ENCODE assay signal across 22 cellular contexts in the genomic region with DNA sequence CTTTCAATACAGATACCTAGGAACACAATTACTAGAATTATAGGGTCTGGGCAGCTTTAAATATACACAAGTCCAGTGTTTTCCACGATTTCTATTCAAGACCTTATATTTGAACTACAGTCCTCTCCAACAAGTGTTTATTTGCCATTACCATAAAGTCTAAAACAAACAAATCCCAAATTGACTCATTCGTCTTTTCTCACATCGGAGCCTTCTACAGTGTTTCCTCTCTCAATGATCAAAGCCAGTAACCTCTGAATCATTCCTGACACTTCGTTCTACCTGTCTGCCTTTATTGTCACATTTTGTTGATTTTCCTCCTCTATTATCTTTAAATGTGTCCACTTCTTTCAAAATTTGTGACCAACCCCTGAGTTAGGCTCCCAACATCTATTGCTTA.
A peak's percentile ranks its signal among the peaks of the same experiment; 100 is the strongest.
DNase-seq lines count a peak whose midpoint lies in the region; ATAC-seq, FAIRE-seq and TF ChIP-seq lines count a peak whose summit lies in the region.
"Had no signal": no experiment of that assay in that cellular context is flagged by ENCODE, and none has a peak within 500 bp of the region (broad histone marks: within the 10 kb centered on the region; RNA-seq: fewer than 3 reads in every experiment).

No MANE protein-coding gene starts in this region.

- no peak overlapping the region for H3K4me3 ChIP-seq in bronchial epithelial cell (ENCODE audit: low read depth, low read length)
- H3K4me3 ChIP-seq: BLaER1 had no signal

- peak; percentile 7 for DNase-seq in NCI-H345 (lab: John Stamatoyannopoulos, UW)
- DNase-seq in NCI-H345 treated with DMSO at 0.1 percent for 48 hours (lab: John Stamatoyannopoulos, UW; ENCODE audit: unreplicated experiment): no peak
- DNase-seq in NCI-H510A (lab: John Stamatoyannopoulos, UW): peak; percentile 14
- peak; percentile 71 for DNase-seq in bronchial epithelial cell (ENCODE audit: low read depth)
- no peak for DNase-seq in DMS79 treated with DMSO at 0.1 percent for 48 hours (lab: John Stamatoyannopoulos, UW)
- no peak for DNase-seq in glomerular visceral epithelial cell (ENCODE audit: extremely low spot score)
- no peak for DNase-seq in NCI-H1930 (lab: John Stamatoyannopoulos, UW)
- DNase-seq: ACHN; CD4-positive, alpha-beta T cell; COR-L47; H7; HFFc6; KBM-7; MM.1S; NCI-H1048; NCI-H1436 treated with DMSO at 0.1 percent for 48 hours; NCI-H2029; SIG-M5; SK-N-SH; T-helper 2 cell had no signal

- peaks cover 2% of the 10 kb centered on the region for H3K27me3 ChIP-seq in bronchial epithelial cell (ENCODE audit: control insufficient read depth, insufficient read depth, low read length)
- H3K27me3 ChIP-seq: BLaER1 had no signal

- no peak for ATAC-seq in GM21447 (IDR thresholded peaks at IDR 0.05; ENCODE audit: unreplicated experiment)

- H3K36me3 ChIP-seq in bronchial epithelial cell (ENCODE audit: control insufficient read depth, insufficient read depth, low read length): no peaks in the 10 kb centered on the region
- H3K36me3 ChIP-seq: BLaER1 had no signal

- TF ChIP-seq CTCF in bronchial epithelial cell (IDR thresholded peaks at IDR 0.05; ENCODE audit: insufficient read depth, low read length, severe bottlenecking): no peak

- no peak for FAIRE-seq in bronchial epithelial cell (lab: Jason Lieb, UNC)

Comparison
In these comparisons a context has a peak if more than half of its experiments do, and no peak if none do; other contexts are left out.
1. DNase-seq: peak in NCI-H345 (single experiment), NCI-H510A (single experiment) and bronchial epithelial cell (single experiment); none in NCI-H345 treated with DMSO at 0.1 percent for 48 hours (single experiment), DMS79 treated with DMSO at 0.1 percent for 48 hours (single experiment), glomerular visceral epithelial cell (single experiment) and NCI-H1930 (0 of 2).